ENCODE assay signal across 9 cellular contexts in genomic region chr18:6741290-6741689, GRCh38. TPM values are rescaled to one million over a fixed set of nuclear protein-coding genes. Genes with fewer than 3 reads are reported as not detected.
A peak's percentile ranks its signal among the peaks of the same experiment; 100 is the strongest.
DNase-seq lines count a peak whose midpoint lies in the region; ATAC-seq, FAIRE-seq and TF ChIP-seq lines count a peak whose summit lies in the region.
"Had no signal": no experiment of that assay in that cellular context is flagged by ENCODE, and none has a peak within 500 bp of the region (broad histone marks: within the 10 kb centered on the region; RNA-seq: fewer than 3 reads in every experiment).

No MANE protein-coding gene starts in this region.

- H3K27me3 ChIP-seq in bronchial epithelial cell (ENCODE audit: control insufficient read depth, insufficient read depth, low read length) = no peaks in the 10 kb centered on the region
- no peaks in the 10 kb centered on the region for H3K27me3 ChIP-seq in thyroid gland
- H3K27me3 ChIP-seq in CD8-positive, alpha-beta memory T cell (ENCODE audit: insufficient read depth, low read length, poor library complexity, severe bottlenecking) = no peaks in the 10 kb centered on the region

- 8 to 12% methylated on average over 3 of the region's 3 CpGs for WGBS in thyroid gland, 2 donors

- CTCF ChIA-PET in Calu3 (lab: Charles Lee) = interaction anchor here (0.6 kb wide), 1 partner anchor 500 kb away, joined by 3 read pairs; no protein-coding TSS in a partner anchor
- CTCF ChIA-PET in CD8-positive, alpha-beta memory T cell (lab: Charles Lee) = no interaction called here

- no peaks in the 10 kb centered on the region for H3K36me3 Mint-ChIP-seq in Calu3 (ENCODE audit: insufficient read depth, unreplicated experiment)
- no peaks in the 10 kb centered on the region for H3K36me3 Mint-ChIP-seq in CD8-positive, alpha-beta memory T cell

- intact Hi-C loops in thyroid gland (cut with DNase I) (no loop called here), Calu3 (cut with micrococcal nuclease; ENCODE audit: unreplicated experiment) (no loop called here)

- H3K27ac ChIP-seq in thyroid gland = peak overlapping the region; percentile 37 to 88 (median 67)
- no peak overlapping the region for H3K27ac ChIP-seq in CD8-positive, alpha-beta memory T cell (ENCODE audit: low read depth, low read length)

- no peaks in the 10 kb centered on the region for H3K9me3 ChIP-seq in thyroid gland
- no peaks in the 10 kb centered on the region for H3K9me3 ChIP-seq in CD8-positive, alpha-beta memory T cell (ENCODE audit: low read length)

- DNase-seq in HT1080 (ENCODE audit: low read depth) = peak; percentile 86
- DNase-seq in bronchial epithelial cell (ENCODE audit: low read depth) = peak; percentile 90
- DNase-seq in left kidney (ENCODE audit: low read depth, low spot score) = peak; percentile 84
- peak; percentile 64 to 69 for DNase-seq in thyroid gland
- no peak for DNase-seq in Calu3
- no peak for DNase-seq in CD8-positive, alpha-beta memory T cell
- DNase-seq: NCI-H1930 had no signal

- H3K4me3 Mint-ChIP-seq in Calu3 (ENCODE audit: low read depth, unreplicated experiment) = no peak overlapping the region
- H3K4me3 Mint-ChIP-seq in CD8-positive, alpha-beta memory T cell = no peak overlapping the region

- TF ChIP-seq CTCF in bronchial epithelial cell (IDR thresholded peaks at IDR 0.05; ENCODE audit: insufficient read depth, low read length, severe bottlenecking) (no peak), thyroid gland (IDR thresholded peaks at IDR 0.05) (no peak), Calu3 (IDR thresholded peaks at IDR 0.05; ENCODE audit: unreplicated experiment) (no peak)

- H3K27ac Mint-ChIP-seq in Calu3 (ENCODE audit: unreplicated experiment) = no peak overlapping the region
- H3K27ac Mint-ChIP-seq in CD8-positive, alpha-beta memory T cell = no peak overlapping the region

- H3K4me1 Mint-ChIP-seq in Calu3 (ENCODE audit: low read depth, unreplicated experiment) = no peaks in the 10 kb centered on the region
- no peaks in the 10 kb centered on the region for H3K4me1 Mint-ChIP-seq in CD8-positive, alpha-beta memory T cell

- H3K4me1 ChIP-seq in thyroid gland = peaks cover 16 to 17% of the 10 kb centered on the region in 2 donors
- no peaks in the 10 kb centered on the region for H3K4me1 ChIP-seq in CD8-positive, alpha-beta memory T cell (ENCODE audit: insufficient read depth, low read length)

- H3K36me3 ChIP-seq in bronchial epithelial cell (ENCODE audit: control insufficient read depth, insufficient read depth, low read length) (no peaks in the 10 kb centered on the region), thyroid gland (no peaks in the 10 kb centered on the region)
- no peaks in the 10 kb centered on the region for H3K36me3 ChIP-seq in CD8-positive, alpha-beta memory T cell (ENCODE audit: insufficient read depth, low read length)

- peaks cover 53% of the 10 kb centered on the region for H3K27me3 Mint-ChIP-seq in Calu3 (ENCODE audit: unreplicated experiment)
- H3K27me3 Mint-ChIP-seq in CD8-positive, alpha-beta memory T cell = peaks cover 0 to 2% of the 10 kb centered on the region in 2 donors

- BruUV-seq in Calu3 (replicated peaks; lab: Mats Ljungman, UMichigan) = no TSS peak

- no peak for ATAC-seq in GM18517 (IDR thresholded peaks at IDR 0.05; ENCODE audit: unreplicated experiment)
- no peak for ATAC-seq in HG03025 (IDR thresholded peaks at IDR 0.05; ENCODE audit: low FRiP score, unreplicated experiment)

- POLR2A ChIA-PET in CD8-positive, alpha-beta memory T cell (lab: Charles Lee) = no interaction called here

- no peak overlapping the region for H3K4me3 ChIP-seq in bronchial epithelial cell (ENCODE audit: low read depth, low read length)
- no peak overlapping the region for H3K4me3 ChIP-seq in thyroid gland (replicated peaks in 1 of 3)
- H3K4me3 ChIP-seq in CD8-positive, alpha-beta memory T cell (ENCODE audit: low read length) = no peak overlapping the region

- H3K9me3 Mint-ChIP-seq in Calu3 (ENCODE audit: low read depth, unreplicated experiment) = no peaks in the 10 kb centered on the region
- H3K9me3 Mint-ChIP-seq in CD8-positive, alpha-beta memory T cell = peaks cover 0 to 7% (median 5%) of the 10 kb centered on the region in 5 donors

- no peak for TF ChIP-seq POLR2A in thyroid gland (IDR thresholded peaks at IDR 0.05)

- FAIRE-seq in bronchial epithelial cell (lab: Jason Lieb, UNC) = no peak

RNA-seq across cellular contexts. Expression of gene ARHGAP28, which starts 11.8 kb away (rescaled TPM):
- total RNA-seq in HT1080 (2014; rRNA removed; shearing (Covaris generic)) = 2.5 TPM in 1 of 2 replicates, not detected in the other
- polyA plus RNA-seq in HT1080 (2015; cell fraction: cytosol; rRNA removed) = 1.1 and 1.4 TPM in 2 replicates
- polyA plus RNA-seq in HT1080 (2015; cell fraction: nucleus; rRNA removed) = 1.1 and 1.7 TPM in 2 replicates
- total RNA-seq in bronchial epithelial cell (0.26 and 0.38 TPM in 2 replicates), thyroid gland (10 to 100 TPM in 2 of 4 donors, 1 to 10 TPM in 2; 2.8 to 26.5 (median 9.1) TPM), Calu3 (2022) (not detected in 2 replicates)
- total RNA-seq in CD8-positive, alpha-beta memory T cell = not detected
- polyA plus RNA-seq in CD8-positive, alpha-beta memory T cell = not detected

Comparison
In these comparisons a context has a peak if more than half of its experiments do, and no peak if none do; other contexts are left out.
1. DNase-seq: peak in HT1080 (single experiment), bronchial epithelial cell (single experiment), left kidney (single experiment) and thyroid gland (2 of 2); none in Calu3 (single experiment) and CD8-positive, alpha-beta memory T cell (0 of 5).